ENCODE assay signal across 12 cellular contexts in the genomic region with DNA sequence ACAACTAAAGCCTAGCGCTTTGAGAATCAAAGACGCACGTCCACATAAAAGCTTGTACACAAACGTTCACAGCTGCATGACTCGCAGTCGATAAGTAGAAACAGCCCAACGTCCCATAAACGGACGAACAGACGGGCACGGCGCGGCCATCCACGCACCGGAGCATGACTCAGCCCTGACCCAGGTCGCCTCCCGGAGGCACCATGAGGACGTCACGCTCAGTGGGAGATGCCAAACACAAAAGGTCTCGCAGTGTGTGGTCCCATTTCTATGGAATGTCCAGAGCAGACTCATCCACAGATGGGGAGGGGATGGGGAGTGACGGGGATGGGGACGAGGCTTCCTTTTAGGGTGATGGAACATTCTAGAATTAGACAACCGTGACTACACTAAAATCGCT. TPM values are rescaled to one million over a fixed set of nuclear protein-coding genes. Genes with fewer than 3 reads are reported as not detected.
DNase-seq lines count a peak whose midpoint lies in the region; ATAC-seq and TF ChIP-seq lines count a peak whose summit lies in the region.
"Had no signal": no experiment of that assay in that cellular context is flagged by ENCODE, and none has a peak within 500 bp of the region (broad histone marks: within the 10 kb centered on the region; RNA-seq: fewer than 3 reads in every experiment).

No MANE protein-coding gene starts in this region.

- no peak overlapping the region for H3K27ac Mint-ChIP-seq in activated naive CD8-positive, alpha-beta T cell treated with anti-CD3 and anti-CD28 coated beads, Interleukin-2, amount 50 U/mL, for 24 hours
- H3K27ac Mint-ChIP-seq: T-helper 2 cell treated with Interferon-gamma antibody and Interleukin-4, amounts not matched to agents 5 μg/mL and 100 μg/mL, for 36 hours had no signal

- no peak overlapping the region for H3K27ac ChIP-seq in thyroid gland
- H3K27ac ChIP-seq: vagina had no signal

- 84 to 92% methylated on average over 24 of the region's 24 CpGs for WGBS in thyroid gland, 2 donors

- no peak; the same call in 1 of the 2 replicates for TF ChIP-seq RAD21 in Ishikawa (IDR thresholded peaks at IDR 0.05; ENCODE audit: low read depth)

- no peaks in the 10 kb centered on the region for H3K9me3 Mint-ChIP-seq in activated naive CD8-positive, alpha-beta T cell treated with anti-CD3 and anti-CD28 coated beads, Interleukin-2, amount 50 U/mL, for 24 hours
- H3K9me3 Mint-ChIP-seq: CD4-positive, CD25-positive, alpha-beta regulatory T cell; T-helper 2 cell treated with Interferon-gamma antibody and Interleukin-4, amounts not matched to agents 5 μg/mL and 100 μg/mL, for 36 hours had no signal

- H3K36me3 Mint-ChIP-seq in activated naive CD8-positive, alpha-beta T cell treated with anti-CD3 and anti-CD28 coated beads, Interleukin-2, amount 50 U/mL, for 24 hours (ENCODE audit: low read depth), result peaks cover 19% of the 10 kb centered on the region

- H3K9me3 ChIP-seq in thyroid gland, result no peaks in the 10 kb centered on the region
- H3K9me3 ChIP-seq: vagina had no signal

- H3K4me3 ChIP-seq in AG09309 (ENCODE audit: control insufficient read depth, low read depth, low read length) (no peak overlapping the region), cardiac fibroblast (replicated peaks in 1 of 2; ENCODE audit: low read depth in 2 of 2, low read length in 2 of 2) (no peak overlapping the region), thyroid gland (replicated peaks in 1 of 3) (no peak overlapping the region)
- H3K4me3 ChIP-seq: vagina had no signal

- no peak overlapping the region for H3K4me3 Mint-ChIP-seq in activated naive CD8-positive, alpha-beta T cell treated with anti-CD3 and anti-CD28 coated beads, Interleukin-2, amount 50 U/mL, for 24 hours
- H3K4me3 Mint-ChIP-seq: CD4-positive, CD25-positive, alpha-beta regulatory T cell; T-helper 2 cell treated with Interferon-gamma antibody and Interleukin-4, amounts not matched to agents 5 μg/mL and 100 μg/mL, for 36 hours had no signal

- intact Hi-C loops in thyroid gland (cut with DNase I), result no loop called here

- H3K36me3 ChIP-seq in thyroid gland, result peaks cover 46 to 56% of the 10 kb centered on the region in 2 donors

- DNase-seq in AG09309 (ENCODE audit: low read depth) (peak; percentile 52), cardiac fibroblast (ENCODE audit: low read depth in 2 of 2) (peak; percentile 69 to 88), kidney glomerular epithelial cell (lab: John Stamatoyannopoulos, UW) (peak; percentile 6), thyroid gland (no peak)
- no peak for DNase-seq in activated naive CD8-positive, alpha-beta T cell treated with anti-CD3 and anti-CD28 coated beads, Interleukin-2, amount 50 U/mL, for 24 hours
- DNase-seq: CD4-positive, CD25-positive, alpha-beta regulatory T cell; NCI-H187 treated with DMSO at 0.1 percent for 48 hours had no signal

- H3K4me1 ChIP-seq in thyroid gland, result no peaks in the 10 kb centered on the region
- H3K4me1 ChIP-seq: vagina had no signal

- H3K4me1 Mint-ChIP-seq in activated naive CD8-positive, alpha-beta T cell treated with anti-CD3 and anti-CD28 coated beads, Interleukin-2, amount 50 U/mL, for 24 hours, result peaks cover 2% of the 10 kb centered on the region

- peak; percentile 98 for TF ChIP-seq EP300 in Ishikawa (IDR thresholded peaks at IDR 0.05; ENCODE audit: borderline replicate concordance)

- no peaks in the 10 kb centered on the region for H3K27me3 ChIP-seq in thyroid gland
- H3K27me3 ChIP-seq: vagina had no signal

- no peaks in the 10 kb centered on the region for H3K27me3 Mint-ChIP-seq in activated naive CD8-positive, alpha-beta T cell treated with anti-CD3 and anti-CD28 coated beads, Interleukin-2, amount 50 U/mL, for 24 hours
- H3K27me3 Mint-ChIP-seq: CD4-positive, CD25-positive, alpha-beta regulatory T cell had no signal

- ATAC-seq in HG03196 (IDR thresholded peaks at IDR 0.05; ENCODE audit: unreplicated experiment) (no peak), esophagus mucosa (no peak)
- ATAC-seq in activated naive CD8-positive, alpha-beta T cell treated with anti-CD3 and anti-CD28 coated beads, Interleukin-2, amount 50 U/mL, for 24 hours, result no peak

- no peak for TF ChIP-seq POLR2A in thyroid gland (IDR thresholded peaks at IDR 0.05)

- TF ChIP-seq CTCF in AG09309 (IDR thresholded peaks at IDR 0.05; ENCODE audit: control insufficient read depth, insufficient read depth, low read depth, low read length, missing control alignments) (no peak), cardiac fibroblast (IDR thresholded peaks at IDR 0.05; ENCODE audit: low read depth, low read length) (no peak), thyroid gland (IDR thresholded peaks at IDR 0.05) (no peak)

TF ChIP-seq in Ishikawa, 13 proteins besides CTCF, POLR2A, EP300 and RAD21:
- peak; percentile 91 for TF ChIP-seq NFIC (IDR thresholded peaks at IDR 0.05)
- no peak for TF ChIP-seq TAF1 (IDR thresholded peaks at IDR 0.05; ENCODE audit: low read depth)
- peak; percentile 96 for TF ChIP-seq TEAD4 (IDR thresholded peaks at IDR 0.05)
- TF ChIP-seq, protein P1, sequence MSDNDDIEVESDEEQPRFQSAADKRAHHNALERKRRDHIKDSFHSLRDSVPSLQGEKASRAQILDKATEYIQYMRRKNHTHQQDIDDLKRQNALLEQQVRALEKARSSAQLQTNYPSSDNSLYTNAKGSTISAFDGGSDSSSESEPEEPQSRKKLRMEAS (IDR thresholded peaks at IDR 0.05), result peak; percentile 87
- TF ChIP-seq CREB1 (IDR thresholded peaks at IDR 0.05; ENCODE audit: low read depth), result peak; percentile 79
- TF ChIP-seq, protein P2, sequence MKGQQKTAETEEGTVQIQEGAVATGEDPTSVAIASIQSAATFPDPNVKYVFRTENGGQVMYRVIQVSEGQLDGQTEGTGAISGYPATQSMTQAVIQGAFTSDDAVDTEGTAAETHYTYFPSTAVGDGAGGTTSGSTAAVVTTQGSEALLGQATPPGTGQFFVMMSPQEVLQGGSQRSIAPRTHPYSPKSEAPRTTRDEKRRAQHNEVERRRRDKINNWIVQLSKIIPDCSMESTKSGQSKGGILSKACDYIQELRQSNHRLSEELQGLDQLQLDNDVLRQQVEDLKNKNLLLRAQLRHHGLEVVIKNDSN (IDR thresholded peaks at IDR 0.05), result peak; percentile 49; the same call in 1 of the 2 replicates
- TF ChIP-seq, protein P3, sequence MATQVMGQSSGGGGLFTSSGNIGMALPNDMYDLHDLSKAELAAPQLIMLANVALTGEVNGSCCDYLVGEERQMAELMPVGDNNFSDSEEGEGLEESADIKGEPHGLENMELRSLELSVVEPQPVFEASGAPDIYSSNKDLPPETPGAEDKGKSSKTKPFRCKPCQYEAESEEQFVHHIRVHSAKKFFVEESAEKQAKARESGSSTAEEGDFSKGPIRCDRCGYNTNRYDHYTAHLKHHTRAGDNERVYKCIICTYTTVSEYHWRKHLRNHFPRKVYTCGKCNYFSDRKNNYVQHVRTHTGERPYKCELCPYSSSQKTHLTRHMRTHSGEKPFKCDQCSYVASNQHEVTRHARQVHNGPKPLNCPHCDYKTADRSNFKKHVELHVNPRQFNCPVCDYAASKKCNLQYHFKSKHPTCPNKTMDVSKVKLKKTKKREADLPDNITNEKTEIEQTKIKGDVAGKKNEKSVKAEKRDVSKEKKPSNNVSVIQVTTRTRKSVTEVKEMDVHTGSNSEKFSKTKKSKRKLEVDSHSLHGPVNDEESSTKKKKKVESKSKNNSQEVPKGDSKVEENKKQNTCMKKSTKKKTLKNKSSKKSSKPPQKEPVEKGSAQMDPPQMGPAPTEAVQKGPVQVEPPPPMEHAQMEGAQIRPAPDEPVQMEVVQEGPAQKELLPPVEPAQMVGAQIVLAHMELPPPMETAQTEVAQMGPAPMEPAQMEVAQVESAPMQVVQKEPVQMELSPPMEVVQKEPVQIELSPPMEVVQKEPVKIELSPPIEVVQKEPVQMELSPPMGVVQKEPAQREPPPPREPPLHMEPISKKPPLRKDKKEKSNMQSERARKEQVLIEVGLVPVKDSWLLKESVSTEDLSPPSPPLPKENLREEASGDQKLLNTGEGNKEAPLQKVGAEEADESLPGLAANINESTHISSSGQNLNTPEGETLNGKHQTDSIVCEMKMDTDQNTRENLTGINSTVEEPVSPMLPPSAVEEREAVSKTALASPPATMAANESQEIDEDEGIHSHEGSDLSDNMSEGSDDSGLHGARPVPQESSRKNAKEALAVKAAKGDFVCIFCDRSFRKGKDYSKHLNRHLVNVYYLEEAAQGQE (IDR thresholded peaks at IDR 0.05; ENCODE audit: low read depth), result no peak
- peak; percentile 21; the same call in 1 of the 2 replicates for TF ChIP-seq ZBTB7A (IDR thresholded peaks at IDR 0.05; ENCODE audit: low read depth)
- TF ChIP-seq EGR1 (IDR thresholded peaks at IDR 0.05), result no peak
- peak; percentile 97 for TF ChIP-seq TCF12 (IDR thresholded peaks at IDR 0.05; ENCODE audit: low read depth)
- no peak; the same call in 1 of the 2 replicates for TF ChIP-seq CEBPB (IDR thresholded peaks at IDR 0.05)
- TF ChIP-seq FOXM1 (IDR thresholded peaks at IDR 0.05; ENCODE audit: borderline replicate concordance, low read depth), result peak; percentile 93
- peak; percentile 73; the same call in 1 of the 2 replicates for TF ChIP-seq YY1 (IDR thresholded peaks at IDR 0.05; ENCODE audit: low read depth)
TF ChIP-seq in Ishikawa: peak in this region for 9.

RNA-seq across cellular contexts. Expression of a gene that starts 9.4 kb away (rescaled TPM):
- total RNA-seq in thyroid gland, result 10 to 100 TPM; 23.2 to 39.7 (median 33.1) TPM
- total RNA-seq in esophagus mucosa, result 24.5 TPM

RNA-seq across cellular contexts. Expression of a gene that starts 15.7 kb away (rescaled TPM):
- total RNA-seq in thyroid gland, result not detected
- 0.12 TPM for total RNA-seq in esophagus mucosa
- total RNA-seq: vagina had no signal

RNA-seq across cellular contexts. Expression of a gene that starts 34.3 kb away (rescaled TPM):
- total RNA-seq in thyroid gland (not detected), esophagus mucosa (0.48 TPM)

RNA-seq across cellular contexts. Expression of a gene that starts 39.0 kb away (rescaled TPM):
- 10 to 100 TPM; 41.4 to 55.5 (median 53.5) TPM for total RNA-seq in thyroid gland
- total RNA-seq in esophagus mucosa, result 53.0 TPM

RNA-seq across cellular contexts. Expression of a gene that starts 51.6 kb away (rescaled TPM):
- total RNA-seq in thyroid gland, result 100 to 1,000 TPM; 349 to 702 (median 569) TPM
- 320 TPM for total RNA-seq in esophagus mucosa

Comparison
In these comparisons a context has a peak if more than half of its experiments do, and no peak if none do; other contexts are left out.
1. DNase-seq: peak in AG09309 (single experiment), cardiac fibroblast (2 of 2) and kidney glomerular epithelial cell (single experiment); none in thyroid gland (0 of 2) and activated naive CD8-positive, alpha-beta T cell treated with anti-CD3 and anti-CD28 coated beads, Interleukin-2, amount 50 U/mL, for 24 hours (single experiment).